Comparison of ENCODE assay signal across 13 cellular contexts in genomic region chr6:107679457-107679856, GRCh38.
A peak's percentile ranks its signal among the peaks of the same experiment; 100 is the strongest.
DNase-seq lines count a peak whose midpoint lies in the region; ATAC-seq, FAIRE-seq and TF ChIP-seq lines count a peak whose summit lies in the region.
"Had no signal": no experiment of that assay in that cellular context is flagged by ENCODE, and none has a peak within 500 bp of the region (broad histone marks: within the 10 kb centered on the region; RNA-seq: fewer than 3 reads in every experiment).

No MANE protein-coding gene starts in this region.

- H3K27ac ChIP-seq in HEK293 (ENCODE audit: extremely low read depth, low read depth, low read length), result no peak overlapping the region
- H3K27ac ChIP-seq in H1 (ENCODE audit: low read depth, low read length), result no peak overlapping the region
- no peak overlapping the region for H3K27ac ChIP-seq in right lobe of liver
- H3K27ac ChIP-seq: BLaER1 treated with 17β-estradiol and CSF1 and Interleukin-3, amounts not matched to agents 10 nM and 100 nM; HL-60; prostate gland had no signal

- no peaks in the 10 kb centered on the region for H3K4me1 ChIP-seq in HEK293 (ENCODE audit: control insufficient read depth, insufficient read depth, low read length)
- no peaks in the 10 kb centered on the region; a peak in 1 of 7 replicates for H3K4me1 ChIP-seq in H1 (replicated peaks in 1 of 4; ENCODE audit: control insufficient read depth in 3 of 4, insufficient read depth in 4 of 4, low read length in 3 of 4)
- H3K4me1 ChIP-seq in right lobe of liver, result no peaks in the 10 kb centered on the region
- H3K4me1 ChIP-seq: prostate gland had no signal

- no peak overlapping the region for H4K8ac ChIP-seq in H1 (ENCODE audit: extremely low read depth, insufficient read depth, low read length)

- no peak overlapping the region for H4K91ac ChIP-seq in H1 (replicated peaks; ENCODE audit: insufficient read length, low read length)

- TF ChIP-seq RAD21 in H1 (IDR thresholded peaks at IDR 0.05 in 1 of 2, conservative IDR thresholded peaks at IDR 0.05 in 1 of 2; ENCODE audit: low read depth in 2 of 2, low read length in 2 of 2), result no peak

- CTCF ChIA-PET in HEK293 (lab: Yijun Ruan, JAX), result interaction anchor here (0.6 to 3.3 kb wide), 12 partner anchors 14 to 1345 kb away, joined by 3 to 23 read pairs (median 4); no protein-coding TSS in a partner anchor
- CTCF ChIA-PET in H1 (lab: Charles Lee; ENCODE audit: partially characterized antibody), result interaction anchor here (0.5 to 3.3 kb wide), 20 partner anchors 8 to 369 kb away, joined by 3 to 18 read pairs (median 4); no protein-coding TSS in a partner anchor

- H3K4me3 ChIP-seq in HEK293 (ENCODE audit: low read depth, low read length) (no peak overlapping the region), H1 (ENCODE audit: extremely low read depth in 1 of 4, insufficient read depth in 2 of 4, low read depth in 3 of 4, low read length in 4 of 4) (no peak overlapping the region), right lobe of liver (no peak overlapping the region)
- H3K4me3 ChIP-seq: BLaER1 treated with 17β-estradiol and CSF1 and Interleukin-3, amounts not matched to agents 10 nM and 100 nM; prostate gland had no signal

- DNase-seq in AG08396 (ENCODE audit: low spot score) (peak; percentile 37), H1 (ENCODE audit: low read depth in 1 of 2, low spot score in 2 of 2) (no peak), left kidney (ENCODE audit: low read depth, low spot score) (peak; percentile 86), right lobe of liver (no peak), DMS53 treated with DMSO at 0.1 percent for 48 hours (lab: John Stamatoyannopoulos, UW; ENCODE audit: unreplicated experiment) (no peak), DMS114 treated with DMSO at 0.1 percent for 48 hours (lab: John Stamatoyannopoulos, UW; ENCODE audit: unreplicated experiment) (no peak)
- DNase-seq: activated CD8-positive, alpha-beta memory T cell treated with anti-CD3 and anti-CD28 coated beads, Interleukin-2, amount 50 U/mL, for 4 hours; SHP77 treated with DMSO at 0.1 percent for 48 hours had no signal

- H2AK5ac ChIP-seq in H1 (ENCODE audit: low read depth, low read length), result no peak overlapping the region

- no peak for ATAC-seq in GM18520 (IDR thresholded peaks at IDR 0.05; ENCODE audit: unreplicated experiment)
- ATAC-seq in right lobe of liver, result no peak

- no peak overlapping the region for H3K14ac ChIP-seq in H1 (ENCODE audit: insufficient read length)

- H2BK5ac ChIP-seq in H1 (ENCODE audit: low read depth, low read length), result no peak overlapping the region

- no peak overlapping the region for H3K9ac ChIP-seq in H1 (replicated peaks in 1 of 4; ENCODE audit: extremely low read depth in 1 of 4, low read depth in 3 of 4, low read length in 3 of 4)
- H3K9ac ChIP-seq: BLaER1 treated with 17β-estradiol and CSF1 and Interleukin-3, amounts not matched to agents 10 nM and 100 nM had no signal

- no peak overlapping the region for H3K56ac ChIP-seq in H1 (replicated peaks; ENCODE audit: insufficient read length, low read depth, low read length)

- H3K4me2 ChIP-seq in H1 (ENCODE audit: insufficient read depth in 1 of 2, low read depth in 2 of 2, low read length in 2 of 2), result no peak overlapping the region
- H3K4me2 ChIP-seq: BLaER1 treated with 17β-estradiol and CSF1 and Interleukin-3, amounts not matched to agents 10 nM and 100 nM had no signal

- no peak overlapping the region for H2BK120ac ChIP-seq in H1 (replicated peaks; ENCODE audit: low read depth, low read length)

- no peak for TF ChIP-seq EP300 in H1 (IDR thresholded peaks at IDR 0.05; ENCODE audit: borderline replicate concordance in 1 of 2, low read depth in 2 of 2, low read length in 2 of 2)

- intact Hi-C loops in right lobe of liver (cut with DNase I), result no loop called here

- H2BK12ac ChIP-seq in H1 (ENCODE audit: low read depth, low read length), result no peak overlapping the region

- no peak for TF ChIP-seq CTCF in HEK293 (tag by site-specific recombination; IDR thresholded peaks at IDR 0.05)
- no peak for TF ChIP-seq CTCF in H1 (IDR thresholded peaks at IDR 0.05; ENCODE audit: control extremely low read depth in 1 of 3, insufficient read depth in 1 of 3, low read depth in 1 of 3, low read length in 3 of 3)
- TF ChIP-seq CTCF in right lobe of liver (IDR thresholded peaks at IDR 0.05), result no peak

- H3K36me3 ChIP-seq in HEK293 (ENCODE audit: control insufficient read depth in 2 of 2, insufficient read depth in 1 of 2, low read length in 2 of 2) (no peaks in the 10 kb centered on the region), H1 (ENCODE audit: control insufficient read depth in 2 of 4, insufficient read depth in 4 of 4, low read length in 3 of 4) (no peaks in the 10 kb centered on the region), right lobe of liver (no peaks in the 10 kb centered on the region)
- H3K36me3 ChIP-seq: BLaER1 treated with 17β-estradiol and CSF1 and Interleukin-3, amounts not matched to agents 10 nM and 100 nM; prostate gland had no signal

- POLR2A ChIA-PET in HEK293 (lab: Yijun Ruan, JAX) (interaction anchor here (0.6 to 1.4 kb wide), 2 partner anchors 11 to 371 kb away, joined by 11 to 13 read pairs; no protein-coding TSS in a partner anchor), H1 (lab: Charles Lee; ENCODE audit: partially characterized antibody) (interaction anchor here (1.2 kb wide), 1 partner anchor 36 kb away, joined by 3 read pairs; no protein-coding TSS in a partner anchor)

- no peaks in the 10 kb centered on the region for H3K79me1 ChIP-seq in H1 (ENCODE audit: low read depth, low read length)

- H3K4ac ChIP-seq in H1 (replicated peaks; ENCODE audit: insufficient read length, low read depth, low read length), result no peak overlapping the region

- H4K20me1 ChIP-seq in H1 (replicated peaks in 1 of 2; ENCODE audit: control insufficient read depth in 1 of 2, insufficient read depth in 2 of 2, low read length in 2 of 2), result no peaks in the 10 kb centered on the region
- H4K20me1 ChIP-seq: BLaER1 treated with 17β-estradiol and CSF1 and Interleukin-3, amounts not matched to agents 10 nM and 100 nM had no signal

- no peaks in the 10 kb centered on the region; a peak in 1 of 7 replicates for H3K27me3 ChIP-seq in H1 (replicated peaks in 1 of 4; ENCODE audit: control insufficient read depth in 3 of 4, extremely low read depth in 1 of 4, insufficient read depth in 3 of 4, low read length in 3 of 4)
- H3K27me3 ChIP-seq in right lobe of liver, result no peaks in the 10 kb centered on the region
- H3K27me3 ChIP-seq: BLaER1 treated with 17β-estradiol and CSF1 and Interleukin-3, amounts not matched to agents 10 nM and 100 nM had no signal

- no peaks in the 10 kb centered on the region for H3K79me2 ChIP-seq in H1 (ENCODE audit: control insufficient read depth in 1 of 2, insufficient read depth in 2 of 2, low read length in 2 of 2)

- H3K23me2 ChIP-seq in H1 (ENCODE audit: low read depth, low read length), result no peaks in the 10 kb centered on the region; the same call in 1 of the 2 replicates

- H2BK15ac ChIP-seq in H1 (ENCODE audit: low read length), result no peak overlapping the region

- 78% methylated on average over 4 of the region's 4 CpGs; no CpG with 5 or more reads in 1 of the 2 experiments for WGBS in H1 (ENCODE audit: extremely low coverage in 1 of 2, insufficient coverage in 1 of 2, insufficient read length in 1 of 2, insufficient replicate concordance in 2 of 2, low coverage in 1 of 2, low lambda C conversion rate in 2 of 2, missing lambda C conversion rate in 1 of 2), 2 experiments
- WGBS in right lobe of liver (ENCODE audit: insufficient coverage, low coverage, low lambda C conversion rate, missing lambda C conversion rate), result 68% methylated on average over 4 of the region's 4 CpGs

- 0 out of 2 replicates have a peak overlapping the region, but pooled peaks have one; percentile 60 for H2AFZ ChIP-seq in H1 (ENCODE audit: low read length)

- H3K9me3 ChIP-seq in HEK293 (ENCODE audit: control insufficient read depth, insufficient read depth, low read depth, low read length) (no peaks in the 10 kb centered on the region), H1 (ENCODE audit: insufficient read depth in 2 of 2, low read depth in 1 of 2, low read length in 1 of 2) (peaks cover 4 to 7% of the 10 kb centered on the region in 2 experiments; a peak in 2 of 4 replicates), right lobe of liver (no peaks in the 10 kb centered on the region)
- H3K9me3 ChIP-seq: prostate gland had no signal

- H3K23ac ChIP-seq in H1 (ENCODE audit: insufficient read length), result no peak overlapping the region

- no peak overlapping the region for H2BK20ac ChIP-seq in H1 (ENCODE audit: low read length)

- H3K18ac ChIP-seq in H1 (ENCODE audit: extremely low read depth, low read length), result no peak overlapping the region

- no peak overlapping the region for H4K5ac ChIP-seq in H1 (ENCODE audit: insufficient read length, low read depth, low read length)

- no peak for FAIRE-seq in H1 (lab: Jason Lieb, UNC)

- no peak for TF ChIP-seq POLR2A in H1 (IDR thresholded peaks at IDR 0.05; ENCODE audit: control extremely low read depth in 1 of 2, low read depth in 2 of 2, low read length in 2 of 2)
- no peak for TF ChIP-seq POLR2A in right lobe of liver (IDR thresholded peaks at IDR 0.05)

TF ChIP-seq in HEK293, 187 proteins besides CTCF, POLR2A, EP300 and RAD21 (continues in another document):
- peak; percentile 60 for TF ChIP-seq ZBTB6 (tag by site-specific recombination; IDR thresholded peaks at IDR 0.05)
- TF ChIP-seq ZFP3 (tag by site-specific recombination; IDR thresholded peaks at IDR 0.05; ENCODE audit: low read depth), result no peak

TF ChIP-seq in H1, 55 proteins besides CTCF, POLR2A, EP300 and RAD21:
- TF ChIP-seq SIN3A (conservative IDR thresholded peaks at IDR 0.05 in 1 of 2, IDR thresholded peaks at IDR 0.05 in 1 of 2; ENCODE audit: low read depth in 1 of 2, low read length in 2 of 2) (0 out of 4 replicates have a peak, but pooled peaks of 1 of the 2 experiments have one; percentile 36), GABPA (IDR thresholded peaks at IDR 0.05; ENCODE audit: borderline replicate concordance, insufficient read depth, low read length) (no peak)

Comparison
In these comparisons a context has a peak if more than half of its experiments do, and no peak if none do; other contexts are left out.
1. DNase-seq: peak in AG08396 (single experiment) and left kidney (single experiment); none in H1 (0 of 2), right lobe of liver (0 of 3), DMS53 treated with DMSO at 0.1 percent for 48 hours (single experiment) and DMS114 treated with DMSO at 0.1 percent for 48 hours (single experiment).